In genomic region chr6:155078331-155078745, GRCh38 we compare ENCODE assay signal across 16 cellular contexts.
DNase-seq lines count a peak whose midpoint lies in the region; ATAC-seq, FAIRE-seq and TF ChIP-seq lines count a peak whose summit lies in the region.
"Had no signal": no experiment of that assay in that cellular context is flagged by ENCODE, and none has a peak within 500 bp of the region (broad histone marks: within the 10 kb centered on the region; RNA-seq: fewer than 3 reads in every experiment).

No MANE protein-coding gene starts in this region.

- no peak overlapping the region for H3K4me3 ChIP-seq in GM23338
- no peak overlapping the region for H3K4me3 ChIP-seq in NT2/D1 (ENCODE audit: insufficient read length, low read depth)
- H3K4me3 ChIP-seq in H1 (ENCODE audit: extremely low read depth in 1 of 4, insufficient read depth in 2 of 4, low read depth in 3 of 4, low read length in 4 of 4): no peak overlapping the region
- H3K4me3 ChIP-seq: heart right ventricle, SJCRH30 had no signal

- H3K9me3 ChIP-seq in NT2/D1 (ENCODE audit: insufficient read depth, low read length) (no peaks in the 10 kb centered on the region), H1 (ENCODE audit: insufficient read depth in 2 of 2, low read depth in 1 of 2, low read length in 1 of 2) (no peaks in the 10 kb centered on the region)
- H3K9me3 ChIP-seq: heart right ventricle, SJCRH30 had no signal

- FAIRE-seq in H1 (lab: Jason Lieb, UNC): no peak

- H3K36me3 ChIP-seq in GM23338 (ENCODE audit: insufficient read depth) (no peaks in the 10 kb centered on the region), NT2/D1 (ENCODE audit: insufficient read depth, insufficient read length, low read length) (no peaks in the 10 kb centered on the region), H1 (ENCODE audit: control insufficient read depth in 2 of 4, insufficient read depth in 4 of 4, low read length in 3 of 4) (no peaks in the 10 kb centered on the region)
- H3K36me3 ChIP-seq: brain microvascular endothelial cell, heart right ventricle, SJCRH30 had no signal

- H2AK5ac ChIP-seq in H1 (ENCODE audit: low read depth, low read length): 0 out of 2 replicates have a peak overlapping the region, but pooled peaks have one; percentile 15

- no peaks in the 10 kb centered on the region for H3K9me2 ChIP-seq in GM23338 (ENCODE audit: insufficient read depth)

- no peak overlapping the region for H3K18ac ChIP-seq in H1 (ENCODE audit: extremely low read depth, low read length)

- H3K27ac ChIP-seq in GM23338 (ENCODE audit: low read depth) (peak overlapping the region; percentile 11; the same call in 1 of the 2 replicates), H1 (ENCODE audit: low read depth, low read length) (no peak overlapping the region)
- H3K27ac ChIP-seq: brain microvascular endothelial cell, heart right ventricle, SJCRH30 had no signal

- H3K9ac ChIP-seq in NT2/D1 (ENCODE audit: insufficient read length, low read depth) (peak overlapping the region; percentile 12), H1 (replicated peaks in 1 of 4; ENCODE audit: extremely low read depth in 1 of 4, low read depth in 3 of 4, low read length in 3 of 4) (no peak overlapping the region; a peak in 2 of 7 replicates)

- H3K27ac Mint-ChIP-seq in GM23338 (no peak overlapping the region), progenitor cell of endocrine pancreas (peak overlapping the region; percentile 21)

- no peaks in the 10 kb centered on the region for H3K23me2 ChIP-seq in H1 (ENCODE audit: low read depth, low read length)

- H3K79me1 ChIP-seq in H1 (ENCODE audit: low read depth, low read length): no peaks in the 10 kb centered on the region

- H3K27me3 Mint-ChIP-seq in GM23338 (ENCODE audit: insufficient read depth, low read depth, poor library complexity) (peaks cover 6% of the 10 kb centered on the region), progenitor cell of endocrine pancreas (peaks cover 23% of the 10 kb centered on the region)

- TF ChIP-seq RAD21 in H1 (IDR thresholded peaks at IDR 0.05 in 1 of 2, conservative IDR thresholded peaks at IDR 0.05 in 1 of 2; ENCODE audit: low read depth in 2 of 2, low read length in 2 of 2): no peak

- H2BK120ac ChIP-seq in H1 (replicated peaks; ENCODE audit: low read depth, low read length): no peak overlapping the region

- POLR2A ChIA-PET in H1 (lab: Charles Lee; ENCODE audit: partially characterized antibody): no interaction called here

- CTCF ChIA-PET in H1 (lab: Charles Lee; ENCODE audit: partially characterized antibody): no interaction called here

- H3K9me3 Mint-ChIP-seq in GM23338: no peaks in the 10 kb centered on the region
- H3K9me3 Mint-ChIP-seq in progenitor cell of endocrine pancreas (ENCODE audit: low read depth): no peaks in the 10 kb centered on the region

- intact Hi-C loops in left ventricle myocardium superior (cut with micrococcal nuclease): no loop called here

- 78% methylated on average over 8 of the region's 8 CpGs; no CpG with 5 or more reads in 1 of the 2 experiments for WGBS in H1 (ENCODE audit: extremely low coverage in 1 of 2, insufficient coverage in 1 of 2, insufficient read length in 1 of 2, insufficient replicate concordance in 2 of 2, low coverage in 1 of 2, low lambda C conversion rate in 2 of 2, missing lambda C conversion rate in 1 of 2), 2 experiments

- no peak overlapping the region for H2BK15ac ChIP-seq in H1 (ENCODE audit: low read length)

- H3K4ac ChIP-seq in H1 (replicated peaks; ENCODE audit: insufficient read length, low read depth, low read length): no peak overlapping the region

- DNase-seq in GM23338 (ENCODE audit: low spot score) (no peak), NT2/D1 (ENCODE audit: low read depth, low spot score) (no peak), H1 (ENCODE audit: low read depth in 1 of 2, low spot score in 2 of 2) (no peak), progenitor cell of endocrine pancreas (ENCODE audit: low spot score, unreplicated experiment) (no peak), left ventricle myocardium superior (no peak)
- no peak for DNase-seq in activated CD4-positive, alpha-beta T cell treated with anti-CD3 and anti-CD28 coated beads, Interleukin-2, amount 50 U/mL, for 48 hours
- DNase-seq: activated T-cell treated with anti-CD3 and anti-CD28 coated beads, Interleukin-2, amount 50 U/mL, for 48 hours; brain microvascular endothelial cell; heart right ventricle; NCI-H510A treated with DMSO at 0.1 percent for 48 hours; posterior cingulate gyrus; SJCRH30; stimulated activated CD4-positive, alpha-beta T cell treated with anti-CD3 and anti-CD28 coated beads, Interleukin-4, amount 100 ng/mL, for 1 hour had no signal

- TF ChIP-seq CTCF in GM23338 (conservative IDR thresholded peaks at IDR 0.05; ENCODE audit: low read depth in 2 of 2): no peak
- TF ChIP-seq CTCF in H1 (IDR thresholded peaks at IDR 0.05; ENCODE audit: control extremely low read depth in 1 of 3, insufficient read depth in 1 of 3, low read depth in 1 of 3, low read length in 3 of 3): no peak
- no peak for TF ChIP-seq CTCF in progenitor cell of endocrine pancreas (IDR thresholded peaks at IDR 0.05; ENCODE audit: unreplicated experiment)

- H2BK20ac ChIP-seq in H1 (ENCODE audit: low read length): no peak overlapping the region

- no peak overlapping the region for H3K14ac ChIP-seq in H1 (ENCODE audit: insufficient read length)

- peaks cover 22% of the 10 kb centered on the region for H3K4me1 Mint-ChIP-seq in GM23338
- peaks cover 33% of the 10 kb centered on the region for H3K4me1 Mint-ChIP-seq in progenitor cell of endocrine pancreas (ENCODE audit: low read depth)

- ATAC-seq in GM23338 (peak; percentile 28; the same call in 1 of the 3 replicates), GM18498 (IDR thresholded peaks at IDR 0.05; ENCODE audit: unreplicated experiment) (no peak), left ventricle myocardium superior (no peak), GM19351 (IDR thresholded peaks at IDR 0.05; ENCODE audit: unreplicated experiment) (no peak)

- no peak overlapping the region for H3K56ac ChIP-seq in H1 (replicated peaks; ENCODE audit: insufficient read length, low read depth, low read length)

- H2BK12ac ChIP-seq in H1 (ENCODE audit: low read depth, low read length): no peak overlapping the region

- H3K4me1 ChIP-seq in GM23338 (ENCODE audit: insufficient read depth) (peaks cover 10% of the 10 kb centered on the region), NT2/D1 (ENCODE audit: insufficient read depth, insufficient read length) (peaks cover 3% of the 10 kb centered on the region), H1 (replicated peaks in 1 of 4; ENCODE audit: control insufficient read depth in 3 of 4, insufficient read depth in 4 of 4, low read length in 3 of 4) (peaks cover 0 to 3% (median 0%) of the 10 kb centered on the region in 4 experiments; a peak in 1 of 7 replicates)

- no peak for TF ChIP-seq POLR2A in H1 (IDR thresholded peaks at IDR 0.05; ENCODE audit: control extremely low read depth in 1 of 2, low read depth in 2 of 2, low read length in 2 of 2)

- no peak for TF ChIP-seq EP300 in H1 (IDR thresholded peaks at IDR 0.05; ENCODE audit: borderline replicate concordance in 1 of 2, low read depth in 2 of 2, low read length in 2 of 2)

- no peaks in the 10 kb centered on the region for H3K36me3 Mint-ChIP-seq in GM23338 (ENCODE audit: low read depth)
- peaks cover 2% of the 10 kb centered on the region for H3K36me3 Mint-ChIP-seq in progenitor cell of endocrine pancreas (ENCODE audit: insufficient read depth)
- H3K36me3 Mint-ChIP-seq: CD14-positive monocyte had no signal

- H3K79me2 ChIP-seq in GM23338 (replicated peaks; ENCODE audit: insufficient read depth) (no peaks in the 10 kb centered on the region), H1 (ENCODE audit: control insufficient read depth in 1 of 2, insufficient read depth in 2 of 2, low read length in 2 of 2) (no peaks in the 10 kb centered on the region)

- no peak overlapping the region for H2AFZ ChIP-seq in GM23338
- no peak overlapping the region for H2AFZ ChIP-seq in H1 (ENCODE audit: low read length)

- H4K5ac ChIP-seq in H1 (ENCODE audit: insufficient read length, low read depth, low read length): no peak overlapping the region

- H3K4me2 ChIP-seq in GM23338 (no peak overlapping the region), H1 (ENCODE audit: insufficient read depth in 1 of 2, low read depth in 2 of 2, low read length in 2 of 2) (no peak overlapping the region)

- H4K8ac ChIP-seq in H1 (ENCODE audit: extremely low read depth, insufficient read depth, low read length): peak overlapping the region; percentile 23; the same call in 1 of the 2 replicates

- H2BK5ac ChIP-seq in H1 (ENCODE audit: low read depth, low read length): peak overlapping the region; percentile 7; the same call in 1 of the 2 replicates

- H3K4me3 Mint-ChIP-seq in GM23338 (no peak overlapping the region), progenitor cell of endocrine pancreas (ENCODE audit: low read depth) (no peak overlapping the region)
- H3K4me3 Mint-ChIP-seq: CD14-positive monocyte had no signal

- H3K27me3 ChIP-seq in GM23338 (ENCODE audit: insufficient read depth) (no peaks in the 10 kb centered on the region), NT2/D1 (ENCODE audit: insufficient read depth, insufficient read length) (no peaks in the 10 kb centered on the region), H1 (replicated peaks in 1 of 4; ENCODE audit: control insufficient read depth in 3 of 4, extremely low read depth in 1 of 4, insufficient read depth in 3 of 4, low read length in 3 of 4) (no peaks in the 10 kb centered on the region)
- H3K27me3 ChIP-seq: brain microvascular endothelial cell, heart right ventricle, SJCRH30 had no signal

- H4K91ac ChIP-seq in H1 (replicated peaks; ENCODE audit: insufficient read length, low read length): no peak overlapping the region

- peaks cover 10% of the 10 kb centered on the region; the same call in 1 of the 2 replicates for H3F3A ChIP-seq in GM23338 (replicated peaks; ENCODE audit: low read depth)

- H4K20me1 ChIP-seq in GM23338 (replicated peaks; ENCODE audit: insufficient read depth) (no peaks in the 10 kb centered on the region), H1 (replicated peaks in 1 of 2; ENCODE audit: control insufficient read depth in 1 of 2, insufficient read depth in 2 of 2, low read length in 2 of 2) (no peaks in the 10 kb centered on the region)

- no peak overlapping the region for H3K23ac ChIP-seq in H1 (ENCODE audit: insufficient read length)

TF ChIP-seq in GM23338, 12 proteins besides CTCF, POLR2A, EP300 and RAD21 (continues in another document):
- TF ChIP-seq NANOG (IDR thresholded peaks at IDR 0.05; ENCODE audit: borderline replicate concordance): no peak

TF ChIP-seq in H1, 55 proteins besides CTCF, POLR2A, EP300 and RAD21 (continues in another document):
- TF ChIP-seq TAF7 (optimal IDR thresholded peaks at IDR 0.05; ENCODE audit: borderline replicate concordance, low read depth, low read length): no peak
- no peak for TF ChIP-seq CHD1 (IDR thresholded peaks at IDR 0.05; ENCODE audit: low read depth, low read length)
- TF ChIP-seq SIX5 (IDR thresholded peaks at IDR 0.05; ENCODE audit: low read depth, low read length): no peak
- no peak for TF ChIP-seq PHF8 (conservative IDR thresholded peaks at IDR 0.05; ENCODE audit: low read depth, low read length)
- no peak for TF ChIP-seq HDAC6 (IDR thresholded peaks at IDR 0.05; ENCODE audit: low read depth, low read length)
- no peak for TF ChIP-seq BRCA1 (IDR thresholded peaks at IDR 0.05; ENCODE audit: low read depth, low read length)
- TF ChIP-seq JUN (IDR thresholded peaks at IDR 0.05; ENCODE audit: low read depth, low read length): no peak
- no peak for TF ChIP-seq NRF1 (IDR thresholded peaks at IDR 0.05; ENCODE audit: low read depth, low read length)
